8 cellular contexts compared by ENCODE assay signal in genomic region chr7:36264123-36264916, GRCh38.
A peak's percentile ranks its signal among the peaks of the same experiment; 100 is the strongest.
DNase-seq lines count a peak whose midpoint lies in the region; ATAC-seq and TF ChIP-seq lines count a peak whose summit lies in the region.

No MANE protein-coding gene starts in this region.

- no peak for TF ChIP-seq CTCF in mammary epithelial cell (conservative IDR thresholded peaks at IDR 0.05 in 1 of 2, IDR thresholded peaks at IDR 0.05 in 1 of 2; ENCODE audit: extremely low read depth in 1 of 2, insufficient read depth in 1 of 2, low read depth in 1 of 2, low read length in 2 of 2)

- no peaks in the 10 kb centered on the region for H3K79me2 ChIP-seq in mammary epithelial cell (ENCODE audit: insufficient read depth, low read length)

- dilution Hi-C loops in mammary epithelial cell (cut with HindIII; ENCODE audit: low sequenced_read_pairs) = no loop called here

- 45% methylated on average over 5 of the region's 8 CpGs for WGBS in mammary epithelial cell (ENCODE audit: low coverage, missing lambda C conversion rate)

- H3K27me3 ChIP-seq in mammary epithelial cell (ENCODE audit: insufficient read depth, low read length) = no peaks in the 10 kb centered on the region

- no peaks in the 10 kb centered on the region for H4K20me1 ChIP-seq in mammary epithelial cell (ENCODE audit: insufficient read depth, low read length)

- H2AFZ ChIP-seq in mammary epithelial cell (ENCODE audit: low read depth, low read length) = no peak overlapping the region

- H3K27ac Mint-ChIP-seq in T-helper 17 cell = peak overlapping the region; percentile 77
- peak overlapping the region; percentile 23 to 31 for H3K27ac Mint-ChIP-seq in natural killer cell treated with Interleukin-12 subunit alpha and Interleukin-12 subunit beta and Interleukin-15 and Interleukin-18, amount 100 ng/mL, for 72 hours

- no peak overlapping the region for H3K4me3 ChIP-seq in mammary epithelial cell (replicated peaks in 1 of 3; ENCODE audit: insufficient read depth in 1 of 3, low read depth in 2 of 3, low read length in 3 of 3)

- DNase-seq in GM03348 (ENCODE audit: low spot score) = peak; percentile 37
- no peak for DNase-seq in T-helper 17 cell
- DNase-seq in natural killer cell treated with Interleukin-12 subunit alpha and Interleukin-12 subunit beta and Interleukin-15 and Interleukin-18, amount 100 ng/mL, for 72 hours (ENCODE audit: low spot score) = no peak
- DNase-seq in epidermal melanocyte (ENCODE audit: insufficient read length, low spot score) = no peak
- no peak for DNase-seq in DMS79 (lab: John Stamatoyannopoulos, UW)
- no peak for DNase-seq in DMS53 treated with DMSO at 0.1 percent for 48 hours (lab: John Stamatoyannopoulos, UW; ENCODE audit: unreplicated experiment)
- no peak for DNase-seq in mammary epithelial cell

- BruUV-seq in mammary epithelial cell (replicated peaks; lab: Mats Ljungman, UMichigan) = no TSS peak

- no peaks in the 10 kb centered on the region for H3K27me3 Mint-ChIP-seq in T-helper 17 cell
- peaks cover 4 to 12% of the 10 kb centered on the region in 2 donors for H3K27me3 Mint-ChIP-seq in natural killer cell treated with Interleukin-12 subunit alpha and Interleukin-12 subunit beta and Interleukin-15 and Interleukin-18, amount 100 ng/mL, for 72 hours

- in situ Hi-C loops in mammary epithelial cell (cut with MboI; ENCODE audit: low sequenced_read_pairs in 2 of 2) = no loop called here

- H3K4me2 ChIP-seq in mammary epithelial cell (ENCODE audit: insufficient read depth, low read depth, low read length) = no peak overlapping the region

- peak overlapping the region; percentile 21 for H3K4me3 Mint-ChIP-seq in T-helper 17 cell
- peak overlapping the region; percentile 16 for H3K4me3 Mint-ChIP-seq in natural killer cell treated with Interleukin-12 subunit alpha and Interleukin-12 subunit beta and Interleukin-15 and Interleukin-18, amount 100 ng/mL, for 72 hours

- no peaks in the 10 kb centered on the region for H3K36me3 ChIP-seq in mammary epithelial cell (ENCODE audit: insufficient read depth, low read length)

- H3K9me3 Mint-ChIP-seq in natural killer cell treated with Interleukin-12 subunit alpha and Interleukin-12 subunit beta and Interleukin-15 and Interleukin-18, amount 100 ng/mL, for 72 hours = no peaks in the 10 kb centered on the region

- no peaks in the 10 kb centered on the region for H3K36me3 Mint-ChIP-seq in T-helper 17 cell (ENCODE audit: low read depth)
- H3K36me3 Mint-ChIP-seq in natural killer cell treated with Interleukin-12 subunit alpha and Interleukin-12 subunit beta and Interleukin-15 and Interleukin-18, amount 100 ng/mL, for 72 hours = no peaks in the 10 kb centered on the region

- H3K27ac ChIP-seq in mammary epithelial cell (ENCODE audit: insufficient read depth, low read depth, low read length) = no peak overlapping the region

- no peak overlapping the region for H3K9ac ChIP-seq in mammary epithelial cell (ENCODE audit: insufficient read depth, low read length)

- H3K9me3 ChIP-seq in T-helper 17 cell (ENCODE audit: control insufficient read depth, low read length, poor library complexity, severe bottlenecking) (no peaks in the 10 kb centered on the region), mammary epithelial cell (replicated peaks; ENCODE audit: insufficient read depth, low read length) (no peaks in the 10 kb centered on the region)

- no peaks in the 10 kb centered on the region for H3K4me1 ChIP-seq in mammary epithelial cell (ENCODE audit: insufficient read depth, low read length)

- peak; percentile 57 for ATAC-seq in HG02885 (IDR thresholded peaks at IDR 0.05; ENCODE audit: poor library complexity, unreplicated experiment)
- ATAC-seq in T-helper 17 cell = no peak
- peak; percentile 80 to 89 for ATAC-seq in natural killer cell treated with Interleukin-12 subunit alpha and Interleukin-12 subunit beta and Interleukin-15 and Interleukin-18, amount 100 ng/mL, for 72 hours

- CTCF ChIA-PET in mammary epithelial cell (lab: Charles Lee; ENCODE audit: low non-redundant PET) = no interaction called here

- peaks cover 27% of the 10 kb centered on the region for H3K4me1 Mint-ChIP-seq in T-helper 17 cell
- peaks cover 10 to 12% of the 10 kb centered on the region in 2 donors for H3K4me1 Mint-ChIP-seq in natural killer cell treated with Interleukin-12 subunit alpha and Interleukin-12 subunit beta and Interleukin-15 and Interleukin-18, amount 100 ng/mL, for 72 hours (ENCODE audit: low read depth in 2 of 2)

- intact Hi-C loops in mammary epithelial cell (cut with micrococcal nuclease) = no loop called here
